ENCODE assay signal across 10 cellular contexts in the genomic region with DNA sequence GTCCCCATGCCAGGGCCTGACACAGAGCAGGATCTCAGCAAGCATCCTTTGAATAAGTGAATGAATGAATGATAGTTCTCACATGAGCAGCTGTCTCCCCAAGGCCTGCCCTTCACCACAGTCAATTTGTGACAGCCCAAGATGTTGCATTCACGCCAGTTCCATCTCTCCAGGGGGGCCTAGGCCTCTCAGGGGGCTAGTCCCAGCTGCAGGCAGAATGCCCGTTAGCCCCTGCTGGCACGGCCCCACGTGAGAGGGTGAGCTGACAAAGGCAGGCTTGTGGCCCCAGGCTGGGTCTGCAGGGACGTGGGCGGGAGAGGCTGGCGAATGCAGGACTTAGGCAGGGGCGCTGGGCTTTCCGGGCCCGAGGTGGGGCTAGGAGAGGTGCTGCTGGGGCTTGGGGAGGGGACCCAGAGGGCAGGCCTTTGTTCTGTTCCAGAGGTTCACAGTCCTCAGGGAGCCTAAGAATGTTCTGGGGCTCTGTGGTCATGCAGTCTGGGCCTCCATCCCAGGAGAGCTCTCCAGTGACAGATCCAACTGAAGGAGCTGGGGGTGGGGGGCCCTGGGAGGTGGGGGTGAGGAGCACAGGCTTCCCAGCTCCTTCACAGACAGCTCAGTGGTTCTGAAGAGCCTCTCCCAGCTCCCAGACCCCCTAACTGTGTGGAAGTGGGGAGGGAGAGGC. TPM values are rescaled to one million over a fixed set of nuclear protein-coding genes. Genes with fewer than 3 reads are reported as not detected.
A peak's percentile ranks its signal among the peaks of the same experiment; 100 is the strongest.
DNase-seq lines count a peak whose midpoint lies in the region; ATAC-seq, FAIRE-seq and TF ChIP-seq lines count a peak whose summit lies in the region.
"Had no signal": no experiment of that assay in that cellular context is flagged by ENCODE, and none has a peak within 500 bp of the region (broad histone marks: within the 10 kb centered on the region; RNA-seq: fewer than 3 reads in every experiment).

No MANE protein-coding gene starts in this region.

- H3K36me3 ChIP-seq in astrocyte (ENCODE audit: insufficient read depth, low read length) (no peaks in the 10 kb centered on the region), testis (ENCODE audit: low read depth, missing control alignments) (no peaks in the 10 kb centered on the region)

- H3K27me3 ChIP-seq in astrocyte (ENCODE audit: insufficient read depth, low read length) (no peaks in the 10 kb centered on the region), testis (no peaks in the 10 kb centered on the region)

- intact Hi-C loops in testis (cut with DNase I; ENCODE audit: low total_unique reads) = no loop called here

- peak overlapping the region; percentile 12 for H2AFZ ChIP-seq in astrocyte (ENCODE audit: low read depth, low read length)

- H3K4me3 Mint-ChIP-seq in astrocyte (ENCODE audit: unreplicated experiment) = no peak overlapping the region
- H3K4me3 Mint-ChIP-seq in memory B cell = peak overlapping the region; percentile 55
- H3K4me3 Mint-ChIP-seq: type B pancreatic cell had no signal

- H4K20me1 ChIP-seq in astrocyte (ENCODE audit: insufficient read depth, low read length) = peaks cover 6% of the 10 kb centered on the region

- no peak overlapping the region for H3K27ac Mint-ChIP-seq in astrocyte (ENCODE audit: unreplicated experiment)
- peak overlapping the region; percentile 97 for H3K27ac Mint-ChIP-seq in memory B cell

- TF ChIP-seq POLR2A in testis (IDR thresholded peaks at IDR 0.05) = no peak

- H3K9me3 ChIP-seq in astrocyte (ENCODE audit: insufficient read depth, low read depth, low read length) (no peaks in the 10 kb centered on the region), testis (no peaks in the 10 kb centered on the region)

- peaks cover 27% of the 10 kb centered on the region for H3K4me1 Mint-ChIP-seq in astrocyte (ENCODE audit: low read depth, unreplicated experiment)
- H3K4me1 Mint-ChIP-seq in memory B cell = peaks cover 40% of the 10 kb centered on the region

- WGBS in testis, 2 donors = 60 to 80% methylated on average over 1 to 10 of the region's 10 CpGs

- peak overlapping the region; percentile 5 for H3K9ac ChIP-seq in astrocyte (ENCODE audit: low read length)

- H3K9me3 Mint-ChIP-seq in astrocyte (ENCODE audit: unreplicated experiment) (no peaks in the 10 kb centered on the region), memory B cell (peaks cover 1% of the 10 kb centered on the region)
- H3K9me3 Mint-ChIP-seq: type B pancreatic cell had no signal

- H3K4me3 ChIP-seq in astrocyte (ENCODE audit: insufficient read depth, low read depth, low read length) = no peak overlapping the region
- no peak overlapping the region for H3K4me3 ChIP-seq in testis

- H3K4me1 ChIP-seq in astrocyte (ENCODE audit: insufficient read depth, low read length) (peaks cover 57% of the 10 kb centered on the region), testis (peaks cover 48% of the 10 kb centered on the region)

- TF ChIP-seq CTCF in astrocyte (IDR thresholded peaks at IDR 0.05; ENCODE audit: insufficient read depth, low read depth, low read length) = no peak
- TF ChIP-seq CTCF in testis (IDR thresholded peaks at IDR 0.05) = no peak

- H3K36me3 Mint-ChIP-seq in astrocyte (ENCODE audit: low read depth, unreplicated experiment) = no peaks in the 10 kb centered on the region
- no peaks in the 10 kb centered on the region for H3K36me3 Mint-ChIP-seq in memory B cell

- peak in 2 of 3 experiments; percentile 76 to 88 for DNase-seq in NCI-H1417 (lab: John Stamatoyannopoulos, UW)
- no peak for DNase-seq in NCI-H1417 treated with DMSO at 0.1 percent for 48 hours (lab: John Stamatoyannopoulos, UW)
- no peak for DNase-seq in astrocyte (ENCODE audit: low read depth)
- DNase-seq in memory B cell (ENCODE audit: low spot score in 2 of 2) = no peak
- DNase-seq in testis = no peak
- no peak for DNase-seq in GM03348 (ENCODE audit: low spot score)
- no peak for DNase-seq in effector CD8-positive, alpha-beta T cell (lab: John Stamatoyannopoulos, UW)
- DNase-seq in cerebellar nuclear complex (lab: John Stamatoyannopoulos, UW) = no peak

- no peak for FAIRE-seq in astrocyte (lab: Jason Lieb, UNC)
- FAIRE-seq: frontal cortex had no signal

- peaks cover 75% of the 10 kb centered on the region for H3K79me2 ChIP-seq in astrocyte (ENCODE audit: insufficient read depth, low read length)

- H3K27me3 Mint-ChIP-seq in astrocyte (ENCODE audit: low read depth, unreplicated experiment) (no peaks in the 10 kb centered on the region), memory B cell (no peaks in the 10 kb centered on the region)
- H3K27me3 Mint-ChIP-seq: type B pancreatic cell had no signal

- ATAC-seq in memory B cell (ENCODE audit: low read depth) = no peak

- H3K27ac ChIP-seq in astrocyte (ENCODE audit: low read depth, low read length) (peak overlapping the region; percentile 31), testis (peak overlapping the region; percentile 88 to 92)

- H3K4me2 ChIP-seq in astrocyte (ENCODE audit: low read length) = peak overlapping the region; percentile 7

RNA-seq across cellular contexts. Expression of a gene that starts 30.5 kb away (rescaled TPM):
- total RNA-seq in astrocyte (not detected in 2 replicates), testis (1 to 10 TPM; 2.8 to 3.4 TPM)
- polyA plus RNA-seq in testis (ENCODE audit: insufficient read depth, low read depth, low replicate concordance) = 2.9 TPM

Comparison
In these comparisons a context has a peak if more than half of its experiments do, and no peak if none do; other contexts are left out.
1. DNase-seq: peak in NCI-H1417 (2 of 3); none in NCI-H1417 treated with DMSO at 0.1 percent for 48 hours (single experiment), astrocyte (single experiment), memory B cell (0 of 2), testis (single experiment), GM03348 (single experiment), effector CD8-positive, alpha-beta T cell (single experiment) and cerebellar nuclear complex (0 of 2).